ENCODE assay signal across 1 cellular context in the genomic region with DNA sequence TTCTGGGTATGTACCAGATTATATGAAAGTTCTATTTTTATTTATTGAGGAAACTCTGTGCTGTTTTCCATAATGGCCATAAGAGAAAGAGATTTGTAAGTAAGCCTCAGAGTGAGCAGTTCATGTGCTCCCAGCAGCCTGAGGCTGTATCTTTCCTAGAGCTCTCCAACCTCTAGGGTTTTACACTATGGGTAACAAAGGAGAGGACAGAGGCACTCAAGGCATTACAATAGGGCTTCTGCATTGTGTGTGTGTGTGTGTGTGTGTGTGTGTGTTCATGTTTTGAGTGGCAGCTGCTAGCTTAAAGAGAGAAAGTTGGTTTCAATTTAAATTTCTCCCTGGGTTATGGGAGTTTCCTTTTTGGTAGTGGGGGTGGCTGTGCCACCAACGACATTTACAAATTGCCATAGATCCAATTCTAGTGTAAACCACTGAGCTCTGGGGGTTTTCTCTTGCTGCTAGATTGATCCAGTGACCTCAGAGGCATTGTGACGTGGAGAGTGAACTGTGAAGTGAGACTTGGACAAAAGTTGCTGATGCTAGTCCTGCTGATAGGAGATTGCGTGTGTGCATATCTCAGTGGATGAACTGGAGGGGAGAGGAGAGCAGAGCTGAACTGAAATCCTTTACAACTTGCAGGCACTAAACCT.
TF ChIP-seq lines count a peak whose summit lies in the region.

No MANE protein-coding gene starts in this region.

TF ChIP-seq in GM23338, 12 proteins besides CTCF, POLR2A, EP300 and RAD21:
- TF ChIP-seq, protein P1, sequence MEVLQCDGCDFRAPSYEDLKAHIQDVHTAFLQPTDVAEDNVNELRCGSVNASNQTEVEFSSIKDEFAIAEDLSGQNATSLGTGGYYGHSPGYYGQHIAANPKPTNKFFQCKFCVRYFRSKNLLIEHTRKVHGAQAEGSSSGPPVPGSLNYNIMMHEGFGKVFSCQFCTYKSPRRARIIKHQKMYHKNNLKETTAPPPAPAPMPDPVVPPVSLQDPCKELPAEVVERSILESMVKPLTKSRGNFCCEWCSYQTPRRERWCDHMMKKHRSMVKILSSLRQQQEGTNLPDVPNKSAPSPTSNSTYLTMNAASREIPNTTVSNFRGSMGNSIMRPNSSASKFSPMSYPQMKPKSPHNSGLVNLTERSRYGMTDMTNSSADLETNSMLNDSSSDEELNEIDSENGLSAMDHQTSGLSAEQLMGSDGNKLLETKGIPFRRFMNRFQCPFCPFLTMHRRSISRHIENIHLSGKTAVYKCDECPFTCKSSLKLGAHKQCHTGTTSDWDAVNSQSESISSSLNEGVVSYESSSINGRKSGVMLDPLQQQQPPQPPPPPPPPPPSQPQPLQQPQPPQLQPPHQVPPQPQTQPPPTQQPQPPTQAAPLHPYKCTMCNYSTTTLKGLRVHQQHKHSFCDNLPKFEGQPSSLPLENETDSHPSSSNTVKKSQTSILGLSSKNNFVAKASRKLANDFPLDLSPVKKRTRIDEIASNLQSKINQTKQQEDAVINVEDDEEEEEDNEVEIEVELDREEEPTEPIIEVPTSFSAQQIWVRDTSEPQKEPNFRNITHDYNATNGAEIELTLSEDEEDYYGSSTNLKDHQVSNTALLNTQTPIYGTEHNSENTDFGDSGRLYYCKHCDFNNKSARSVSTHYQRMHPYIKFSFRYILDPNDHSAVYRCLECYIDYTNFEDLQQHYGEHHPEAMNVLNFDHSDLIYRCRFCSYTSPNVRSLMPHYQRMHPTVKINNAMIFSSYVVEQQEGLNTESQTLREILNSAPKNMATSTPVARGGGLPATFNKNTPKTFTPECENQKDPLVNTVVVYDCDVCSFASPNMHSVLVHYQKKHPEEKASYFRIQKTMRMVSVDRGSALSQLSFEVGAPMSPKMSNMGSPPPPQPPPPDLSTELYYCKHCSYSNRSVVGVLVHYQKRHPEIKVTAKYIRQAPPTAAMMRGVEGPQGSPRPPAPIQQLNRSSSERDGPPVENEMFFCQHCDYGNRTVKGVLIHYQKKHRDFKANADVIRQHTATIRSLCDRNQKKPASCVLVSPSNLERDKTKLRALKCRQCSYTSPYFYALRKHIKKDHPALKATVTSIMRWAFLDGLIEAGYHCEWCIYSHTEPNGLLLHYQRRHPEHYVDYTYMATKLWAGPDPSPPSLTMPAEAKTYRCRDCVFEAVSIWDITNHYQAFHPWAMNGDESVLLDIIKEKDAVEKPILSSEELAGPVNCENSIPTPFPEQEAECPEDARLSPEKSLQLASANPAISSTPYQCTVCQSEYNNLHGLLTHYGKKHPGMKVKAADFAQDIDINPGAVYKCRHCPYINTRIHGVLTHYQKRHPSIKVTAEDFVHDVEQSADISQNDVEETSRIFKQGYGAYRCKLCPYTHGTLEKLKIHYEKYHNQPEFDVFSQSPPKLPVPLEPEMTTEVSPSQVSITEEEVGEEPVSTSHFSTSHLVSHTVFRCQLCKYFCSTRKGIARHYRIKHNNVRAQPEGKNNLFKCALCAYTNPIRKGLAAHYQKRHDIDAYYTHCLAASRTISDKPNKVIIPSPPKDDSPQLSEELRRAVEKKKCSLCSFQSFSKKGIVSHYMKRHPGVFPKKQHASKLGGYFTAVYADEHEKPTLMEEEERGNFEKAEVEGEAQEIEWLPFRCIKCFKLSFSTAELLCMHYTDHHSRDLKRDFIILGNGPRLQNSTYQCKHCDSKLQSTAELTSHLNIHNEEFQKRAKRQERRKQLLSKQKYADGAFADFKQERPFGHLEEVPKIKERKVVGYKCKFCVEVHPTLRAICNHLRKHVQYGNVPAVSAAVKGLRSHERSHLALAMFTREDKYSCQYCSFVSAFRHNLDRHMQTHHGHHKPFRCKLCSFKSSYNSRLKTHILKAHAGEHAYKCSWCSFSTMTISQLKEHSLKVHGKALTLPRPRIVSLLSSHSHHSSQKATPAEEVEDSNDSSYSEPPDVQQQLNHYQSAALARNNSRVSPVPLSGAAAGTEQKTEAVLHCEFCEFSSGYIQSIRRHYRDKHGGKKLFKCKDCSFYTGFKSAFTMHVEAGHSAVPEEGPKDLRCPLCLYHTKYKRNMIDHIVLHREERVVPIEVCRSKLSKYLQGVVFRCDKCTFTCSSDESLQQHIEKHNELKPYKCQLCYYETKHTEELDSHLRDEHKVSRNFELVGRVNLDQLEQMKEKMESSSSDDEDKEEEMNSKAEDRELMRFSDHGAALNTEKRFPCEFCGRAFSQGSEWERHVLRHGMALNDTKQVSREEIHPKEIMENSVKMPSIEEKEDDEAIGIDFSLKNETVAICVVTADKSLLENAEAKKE (CRISPR knock-in tag; IDR thresholded peaks at IDR 0.05) = peak; percentile 40; the same call in 1 of the 2 replicates
- TF ChIP-seq ZNF114 (CRISPR knock-in tag; IDR thresholded peaks at IDR 0.05) = no peak
